In the genomic region with DNA sequence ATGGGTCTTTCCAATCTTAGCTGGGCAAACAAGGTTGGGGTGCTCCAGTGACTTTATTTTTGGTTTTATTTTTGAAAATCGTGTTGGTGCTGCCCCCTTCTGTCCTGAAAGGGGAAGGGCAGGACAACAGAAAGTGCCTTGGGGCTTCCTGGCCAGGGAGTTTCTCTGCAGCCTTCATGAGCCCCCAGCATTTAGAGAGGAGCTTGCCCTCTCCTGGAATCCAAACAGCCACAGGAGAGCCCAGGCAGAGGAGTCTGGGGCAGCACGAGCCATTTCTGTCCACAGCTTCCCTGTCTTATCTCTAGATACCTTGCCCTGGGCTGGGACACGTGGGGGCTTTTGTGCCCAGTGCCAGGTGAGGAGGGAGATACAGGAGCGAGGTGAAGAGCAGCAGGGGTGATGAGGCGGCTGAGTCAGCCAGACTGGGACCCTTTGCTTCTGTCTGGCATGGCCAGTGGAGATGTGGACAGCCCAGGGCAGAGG, we compare ENCODE assay signal across 8 cellular contexts. TPM values are rescaled to one million over a fixed set of nuclear protein-coding genes. Genes with fewer than 3 reads are reported as not detected.
DNase-seq lines count a peak whose midpoint lies in the region; FAIRE-seq and TF ChIP-seq lines count a peak whose summit lies in the region.

No MANE protein-coding gene starts in this region.

- H3K27ac Mint-ChIP-seq in astrocyte (ENCODE audit: unreplicated experiment) = peak overlapping the region; percentile 53

- no peaks in the 10 kb centered on the region for H3K4me1 Mint-ChIP-seq in astrocyte (ENCODE audit: low read depth, unreplicated experiment)

- TF ChIP-seq CTCF in C4-2B (conservative IDR thresholded peaks at IDR 0.05) (peak; percentile 91), GM20000 (IDR thresholded peaks at IDR 0.05; ENCODE audit: extremely low read depth, missing control alignments) (peak; percentile 88), astrocyte (IDR thresholded peaks at IDR 0.05; ENCODE audit: insufficient read depth, low read depth, low read length) (peak; percentile 80)

- peaks cover 12% of the 10 kb centered on the region for H3K36me3 Mint-ChIP-seq in astrocyte (ENCODE audit: low read depth, unreplicated experiment)

- H3K27me3 Mint-ChIP-seq in astrocyte (ENCODE audit: low read depth, unreplicated experiment) = peaks cover 36% of the 10 kb centered on the region

- no peaks in the 10 kb centered on the region for H3K9me3 ChIP-seq in astrocyte (ENCODE audit: insufficient read depth, low read depth, low read length)
- H3K9me3 ChIP-seq in MG63 = no peaks in the 10 kb centered on the region

- H2AFZ ChIP-seq in astrocyte (ENCODE audit: low read depth, low read length) = no peak overlapping the region

- no peak overlapping the region for H3K4me2 ChIP-seq in astrocyte (ENCODE audit: low read length)

- H3K4me1 ChIP-seq in astrocyte (ENCODE audit: insufficient read depth, low read length) = peaks cover 6% of the 10 kb centered on the region

- FAIRE-seq in astrocyte (lab: Jason Lieb, UNC) = no peak

- DNase-seq in GM20000 (ENCODE audit: low spot score) (peak; percentile 64), OCI-M1 (lab: John Stamatoyannopoulos, UW) (peak; percentile 72), astrocyte (ENCODE audit: low read depth) (no peak), iris pigment epithelial cell (ENCODE audit: low read depth) (peak; percentile 31), cortex of kidney (lab: John Stamatoyannopoulos, UW) (no peak), MG63 (no peak)
- peak; percentile 11 to 68 (median 18) for DNase-seq in stimulated activated naive CD4-positive, alpha-beta T cell (lab: John Stamatoyannopoulos, UW)

- no peaks in the 10 kb centered on the region for H3K36me3 ChIP-seq in astrocyte (ENCODE audit: insufficient read depth, low read length)
- no peaks in the 10 kb centered on the region for H3K36me3 ChIP-seq in MG63

- no peaks in the 10 kb centered on the region for H3K9me3 Mint-ChIP-seq in astrocyte (ENCODE audit: unreplicated experiment)

- peaks cover 3% of the 10 kb centered on the region for H3K79me2 ChIP-seq in astrocyte (ENCODE audit: insufficient read depth, low read length)

- H3K27me3 ChIP-seq in astrocyte (ENCODE audit: insufficient read depth, low read length) (no peaks in the 10 kb centered on the region), MG63 (0 out of 2 replicates have a peak, but pooled peaks cover 3% of the 10 kb centered on the region)

- peaks cover 7% of the 10 kb centered on the region for H4K20me1 ChIP-seq in astrocyte (ENCODE audit: insufficient read depth, low read length)

- H3K4me3 ChIP-seq in astrocyte (ENCODE audit: insufficient read depth, low read depth, low read length) = no peak overlapping the region
- H3K4me3 ChIP-seq in MG63 = no peak overlapping the region

- H3K27ac ChIP-seq in C4-2B = no peak overlapping the region
- H3K27ac ChIP-seq in astrocyte (ENCODE audit: low read depth, low read length) = no peak overlapping the region

- no peak overlapping the region for H3K4me3 Mint-ChIP-seq in astrocyte (ENCODE audit: unreplicated experiment)

- no peak overlapping the region for H3K9ac ChIP-seq in astrocyte (ENCODE audit: low read length)

RNA-seq across cellular contexts. Expression of a gene that starts 4.4 kb away (rescaled TPM):
- 11.0 and 12.1 TPM in 2 replicates for total RNA-seq in astrocyte
- total RNA-seq in MG63 (2014; rRNA removed; shearing (Covaris generic); ENCODE audit: low replicate concordance) = 0.32 and 3.7 TPM in 2 replicates

RNA-seq across cellular contexts. Expression of a gene that starts 15.3 kb away (rescaled TPM):
- total RNA-seq in astrocyte = not detected in 2 replicates
- total RNA-seq in MG63 (2014; rRNA removed; shearing (Covaris generic); ENCODE audit: low replicate concordance) = not detected in 2 replicates

RNA-seq across cellular contexts. Expression of a gene that starts 16.7 kb away (rescaled TPM):
- total RNA-seq in astrocyte = 26.7 and 29.6 TPM in 2 replicates
- not detected in 2 replicates for total RNA-seq in MG63 (2014; rRNA removed; shearing (Covaris generic); ENCODE audit: low replicate concordance)

RNA-seq across cellular contexts. Expression of a gene that starts 21.2 kb away (rescaled TPM):
- 0.86 and 1.6 TPM in 2 replicates for total RNA-seq in astrocyte
- 45.9 and 50.9 TPM in 2 replicates for total RNA-seq in MG63 (2014; rRNA removed; shearing (Covaris generic); ENCODE audit: low replicate concordance)

RNA-seq across cellular contexts. Expression of a gene that starts 52.9 kb away (rescaled TPM):
- total RNA-seq in astrocyte = 5.2 and 6.2 TPM in 2 replicates
- total RNA-seq in MG63 (2014; rRNA removed; shearing (Covaris generic); ENCODE audit: low replicate concordance) = 21.2 and 32.6 TPM in 2 replicates

Comparison
In these comparisons a context has a peak if more than half of its experiments do, and no peak if none do; other contexts are left out.
1. DNase-seq: peak in GM20000 (single experiment), OCI-M1 (single experiment), iris pigment epithelial cell (single experiment) and stimulated activated naive CD4-positive, alpha-beta T cell (6 of 6); none in astrocyte (single experiment), cortex of kidney (single experiment) and MG63 (single experiment).
2. RNA of a gene that starts 16.7 kb away (total RNA-seq): 26.7 to 29.6 TPM in astrocyte; not detected in MG63; every median in the first group is over 10 times any median in the second.
3. Peak in every context shown above with its lines, with median percentiles within 50 percentile points of each other: CTCF ChIP-seq.